ENCODE assay signal across 8 cellular contexts in genomic region chr3:49839193-49839809, GRCh38. TPM values are rescaled to one million over a fixed set of nuclear protein-coding genes. Genes with fewer than 3 reads are reported as not detected.
A peak's percentile ranks its signal among the peaks of the same experiment; 100 is the strongest.
DNase-seq lines count a peak whose midpoint lies in the region; ATAC-seq and TF ChIP-seq lines count a peak whose summit lies in the region.

No MANE protein-coding gene starts in this region.

- H3K9me2 ChIP-seq in GM23248 (ENCODE audit: insufficient read depth) = no peaks in the 10 kb centered on the region

- no peaks in the 10 kb centered on the region for H4K20me1 ChIP-seq in GM23248 (ENCODE audit: insufficient read depth)

- WGBS in GM23248 (ENCODE audit: low coverage in 1 of 2, low lambda C conversion rate in 2 of 2, missing lambda C conversion rate in 2 of 2), 2 experiments = 51 to 54% methylated on average over 6 of the region's 6 CpGs
- WGBS in lower leg skin, 2 donors = 47 to 48% methylated on average over 6 of the region's 6 CpGs

- H3K27me3 ChIP-seq in GM23248 (replicated peaks; ENCODE audit: insufficient read depth) = no peaks in the 10 kb centered on the region

- H3K36me3 ChIP-seq in GM23248 (ENCODE audit: low read depth) = no peaks in the 10 kb centered on the region

- in situ Hi-C loops in GM23248 (cut with MboI) = no loop called here

- no peak overlapping the region; the same call in 1 of the 2 replicates for H2AFZ ChIP-seq in GM23248

- peak; percentile 77 for DNase-seq in AG08396 (ENCODE audit: low spot score)
- DNase-seq in GM23248 = peak; percentile 86
- peak; percentile 57 for DNase-seq in NCI-H69 (lab: John Stamatoyannopoulos, UW)
- peak; percentile 83 for DNase-seq in activated CD4-positive, alpha-beta T cell treated with anti-CD3 and anti-CD28 coated beads, Interleukin-2, amount 50 U/mL, for 1 hour
- DNase-seq in coronary artery (ENCODE audit: low spot score) = no peak
- peak; percentile 77 to 95 for DNase-seq in lower leg skin (ENCODE audit: low spot score in 2 of 2)
- DNase-seq in stimulated activated CD4-positive, alpha-beta T cell treated with anti-CD3 and anti-CD28 coated beads, TNF-alpha, amount 100 ng/mL, for 24 hours (ENCODE audit: low read depth in 3 of 3) = peak; percentile 51 to 77 (median 73)

- peak; percentile 87 for TF ChIP-seq CTCF in coronary artery (IDR thresholded peaks at IDR 0.05)
- TF ChIP-seq CTCF in lower leg skin (IDR thresholded peaks at IDR 0.05) = no peak

- H3K27ac ChIP-seq in GM23248 (no peak overlapping the region), coronary artery (no peak overlapping the region)

- H3K9me3 ChIP-seq in GM23248 (ENCODE audit: low read depth) = no peaks in the 10 kb centered on the region

- TF ChIP-seq POLR2A in lower leg skin (IDR thresholded peaks at IDR 0.05) = no peak

- H3K79me2 ChIP-seq in GM23248 (ENCODE audit: insufficient read depth) = no peaks in the 10 kb centered on the region

- no peak overlapping the region for H3K4me2 ChIP-seq in GM23248 (ENCODE audit: unreplicated experiment)

- ATAC-seq in HG02973 (IDR thresholded peaks at IDR 0.05; ENCODE audit: unreplicated experiment) = no peak

- H3K9ac ChIP-seq in GM23248 = no peak overlapping the region

- no peak overlapping the region for H3K4me3 ChIP-seq in GM23248
- peak overlapping the region; percentile 17 for H3K4me3 ChIP-seq in coronary artery
- H3K4me3 ChIP-seq in lower leg skin (ENCODE audit: low read depth, poor library complexity, severe bottlenecking) = no peak overlapping the region

- intact Hi-C loops in lower leg skin (cut with DNase I; ENCODE audit: low total_unique reads) = loop anchor here (5.0 kb wide), 2 partner anchors 37 to 137 kb away; partner anchors contain the start of gene INKA1

- no peaks in the 10 kb centered on the region for H3F3A ChIP-seq in GM23248 (ENCODE audit: insufficient read depth)

- H3K4me1 ChIP-seq in GM23248 (ENCODE audit: insufficient read depth) = no peaks in the 10 kb centered on the region

RNA-seq across cellular contexts. Expression of gene TRAIP, which starts 17.1 kb away (rescaled TPM):
- 4.5 and 6.6 TPM in 2 replicates for total RNA-seq in GM23248 (2014; rRNA removed; shearing (Covaris generic))
- 4.1 and 5.2 TPM in 2 replicates for polyA plus RNA-seq in GM23248 (2016; fragmentation: Nextera tagmentation; extraction: Ambion mirVana)
- total RNA-seq in lower leg skin = 1 to 10 TPM; 1.1 to 4.8 (median 2.9) TPM

RNA-seq across cellular contexts. Expression of gene UBA7, which starts 25.5 kb away (rescaled TPM):
- 35.7 and 41.6 TPM in 2 replicates for total RNA-seq in GM23248 (2014; rRNA removed; shearing (Covaris generic))
- polyA plus RNA-seq in GM23248 (2016; fragmentation: Nextera tagmentation; extraction: Ambion mirVana) = 14.0 and 16.9 TPM in 2 replicates
- 10 to 100 TPM; 14.5 to 19.7 (median 18.2) TPM for total RNA-seq in lower leg skin

RNA-seq across cellular contexts. Expression of gene CAMKV, which starts 30.4 kb away (rescaled TPM):
- total RNA-seq in GM23248 (2014; rRNA removed; shearing (Covaris generic)) = not detected in 2 replicates
- polyA plus RNA-seq in GM23248 (2016; fragmentation: Nextera tagmentation; extraction: Ambion mirVana) = 0.09 and 0.19 TPM in 2 replicates
- total RNA-seq in lower leg skin = not detected

RNA-seq across cellular contexts. Expression of gene INKA1, which starts 36.2 kb away (rescaled TPM):
- 7.1 and 12.0 TPM in 2 replicates for total RNA-seq in GM23248 (2014; rRNA removed; shearing (Covaris generic))
- 7.2 and 7.9 TPM in 2 replicates for polyA plus RNA-seq in GM23248 (2016; fragmentation: Nextera tagmentation; extraction: Ambion mirVana)
- 10 to 100 TPM; 30.4 to 56.1 (median 37.9) TPM for total RNA-seq in lower leg skin

RNA-seq across cellular contexts. Expression of gene CDHR4, which starts 39.6 kb away (rescaled TPM):
- not detected in 2 replicates for total RNA-seq in GM23248 (2014; rRNA removed; shearing (Covaris generic))
- polyA plus RNA-seq in GM23248 (2016; fragmentation: Nextera tagmentation; extraction: Ambion mirVana) = not detected in 2 replicates
- under 1 TPM in 2 of 4 donors, not detected in 2; 0.36 to 0.84 TPM for total RNA-seq in lower leg skin
